8 cellular contexts compared by ENCODE assay signal in genomic region chr12:6697584-6698351, GRCh38. TPM values are rescaled to one million over a fixed set of nuclear protein-coding genes. Genes with fewer than 3 reads are reported as not detected.
DNase-seq lines count a peak whose midpoint lies in the region; ATAC-seq, FAIRE-seq and TF ChIP-seq lines count a peak whose summit lies in the region.

No MANE protein-coding gene starts in this region.

- FAIRE-seq in GM18507 (lab: Jason Lieb, UNC) = peak; percentile 73

- no peak overlapping the region for H3K4me3 Mint-ChIP-seq in progenitor cell of endocrine pancreas (ENCODE audit: low read depth)

- H3K4me3 ChIP-seq in Peyer's patch (no peak overlapping the region), epithelial cell of esophagus (ENCODE audit: low read length) (no peak overlapping the region)

- H3K9me3 Mint-ChIP-seq in progenitor cell of endocrine pancreas (ENCODE audit: low read depth) = no peaks in the 10 kb centered on the region

- peaks cover 0 to 24% of the 10 kb centered on the region in 2 donors for H3K27me3 ChIP-seq in Peyer's patch

- no peaks in the 10 kb centered on the region for H3K36me3 Mint-ChIP-seq in progenitor cell of endocrine pancreas (ENCODE audit: insufficient read depth)

- H3K36me3 ChIP-seq in Peyer's patch = no peaks in the 10 kb centered on the region

- DNase-seq in COLO829 (ENCODE audit: low spot score) (peak; percentile 67), GM18507 (ENCODE audit: extremely low spot score, insufficient read length, low read depth) (no peak), Peyer's patch (peak in 1 of 3 donors; percentile 61), epithelial cell of esophagus (ENCODE audit: low read depth) (peak; percentile 65), progenitor cell of endocrine pancreas (ENCODE audit: low spot score, unreplicated experiment) (no peak), dedifferentiated amniotic fluid mesenchymal stem cell (ENCODE audit: extremely low spot score) (no peak)

- H3K27ac ChIP-seq in Peyer's patch = no peak overlapping the region

- H3K4me1 ChIP-seq in Peyer's patch = peaks cover 0 to 20% (median 17%) of the 10 kb centered on the region in 4 donors

- H3K27ac Mint-ChIP-seq in progenitor cell of endocrine pancreas = peak overlapping the region; percentile 40

- no peak for TF ChIP-seq POLR2A in Peyer's patch (IDR thresholded peaks at IDR 0.05)

- no peak for ATAC-seq in HG02852 (IDR thresholded peaks at IDR 0.05; ENCODE audit: unreplicated experiment)
- ATAC-seq in GM18498 (IDR thresholded peaks at IDR 0.05; ENCODE audit: unreplicated experiment) = no peak

- H3K27me3 Mint-ChIP-seq in progenitor cell of endocrine pancreas = peaks cover 76% of the 10 kb centered on the region

- no peaks in the 10 kb centered on the region for H3K9me3 ChIP-seq in Peyer's patch

- H3K4me1 Mint-ChIP-seq in progenitor cell of endocrine pancreas (ENCODE audit: low read depth) = peaks cover 10% of the 10 kb centered on the region

- TF ChIP-seq CTCF in Peyer's patch (IDR thresholded peaks at IDR 0.05) = peak in 5 of 6 experiments; percentile 11 to 58 (median 51)
- peak; percentile 64 for TF ChIP-seq CTCF in epithelial cell of esophagus (IDR thresholded peaks at IDR 0.05; ENCODE audit: insufficient read depth, low read depth, low read length, missing control alignments)
- peak; percentile 64 for TF ChIP-seq CTCF in progenitor cell of endocrine pancreas (IDR thresholded peaks at IDR 0.05; ENCODE audit: unreplicated experiment)

RNA-seq across cellular contexts. Expression of gene PIANP, which starts 2.8 kb away (rescaled TPM):
- total RNA-seq in Peyer's patch (not detected), progenitor cell of endocrine pancreas (2.0 and 2.4 TPM in 2 replicates)

RNA-seq across cellular contexts. Expression of gene ZNF384, which starts 8.6 kb away (rescaled TPM):
- total RNA-seq in Peyer's patch = 10 to 100 TPM; 35.6 to 96.6 (median 80.2) TPM
- total RNA-seq in progenitor cell of endocrine pancreas = 159 and 164 TPM in 2 replicates

RNA-seq across cellular contexts. Expression of gene COPS7A, which starts 26.1 kb away (rescaled TPM):
- total RNA-seq in Peyer's patch (10 to 100 TPM; 38.4 to 72.6 (median 51.8) TPM), progenitor cell of endocrine pancreas (42.6 and 45.5 TPM in 2 replicates)

RNA-seq across cellular contexts. Expression of gene ING4, which starts 34.8 kb away (rescaled TPM):
- 100 to 1,000 TPM in 1 of 4 donors, 10 to 100 TPM in 3; 32.6 to 109 (median 45.4) TPM for total RNA-seq in Peyer's patch
- total RNA-seq in progenitor cell of endocrine pancreas = 105 and 110 TPM in 2 replicates

RNA-seq across cellular contexts. Expression of gene ACRBP, which starts 50.5 kb away (rescaled TPM):
- total RNA-seq in Peyer's patch (10 to 100 TPM in 2 of 4 donors, 1 to 10 TPM in 2; 5.1 to 12.1 (median 10.3) TPM), progenitor cell of endocrine pancreas (5.0 and 5.6 TPM in 2 replicates)

Comparison
In these comparisons a context has a peak if more than half of its experiments do, and no peak if none do; other contexts are left out.
1. DNase-seq: peak in COLO829 (single experiment) and epithelial cell of esophagus (single experiment); none in GM18507 (single experiment), progenitor cell of endocrine pancreas (single experiment) and dedifferentiated amniotic fluid mesenchymal stem cell (single experiment).
2. Peak in every context shown above with its lines, with median percentiles within 50 percentile points of each other: CTCF ChIP-seq.